In the genomic region with DNA sequence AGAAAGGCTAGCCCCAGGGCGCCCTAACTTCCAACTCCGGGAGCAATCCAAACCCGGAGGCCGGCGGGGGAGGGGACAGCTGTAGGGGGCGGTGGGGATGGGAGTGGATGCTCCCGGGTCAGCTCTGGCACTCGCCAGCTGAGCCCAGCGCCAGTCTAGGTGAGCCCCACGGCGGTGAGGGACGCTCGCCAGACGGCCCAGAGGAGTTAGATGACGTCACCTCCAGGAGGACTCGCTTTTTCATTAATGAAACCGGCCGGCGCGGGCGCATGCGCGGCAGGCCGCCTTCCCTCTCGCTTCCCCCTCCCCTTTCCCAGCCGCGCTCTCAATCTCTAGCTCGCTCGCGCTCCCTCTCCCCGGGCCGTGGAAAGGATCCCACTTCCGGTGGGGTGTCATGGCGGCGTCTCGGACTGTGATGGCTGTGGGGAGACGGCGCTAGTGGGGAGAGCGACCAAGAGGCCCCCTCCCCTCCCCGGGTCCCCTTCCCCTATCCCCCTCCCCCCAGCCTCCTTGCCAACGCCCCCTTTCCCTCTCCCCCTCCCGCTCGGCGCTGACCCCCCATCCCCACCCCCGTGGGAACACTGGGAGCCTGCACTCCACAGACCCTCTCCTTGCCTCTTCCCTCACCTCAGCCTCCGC, we compare ENCODE assay signal across 1 cellular context.
TF ChIP-seq lines count a peak whose summit lies in the region.

A gene with protein sequence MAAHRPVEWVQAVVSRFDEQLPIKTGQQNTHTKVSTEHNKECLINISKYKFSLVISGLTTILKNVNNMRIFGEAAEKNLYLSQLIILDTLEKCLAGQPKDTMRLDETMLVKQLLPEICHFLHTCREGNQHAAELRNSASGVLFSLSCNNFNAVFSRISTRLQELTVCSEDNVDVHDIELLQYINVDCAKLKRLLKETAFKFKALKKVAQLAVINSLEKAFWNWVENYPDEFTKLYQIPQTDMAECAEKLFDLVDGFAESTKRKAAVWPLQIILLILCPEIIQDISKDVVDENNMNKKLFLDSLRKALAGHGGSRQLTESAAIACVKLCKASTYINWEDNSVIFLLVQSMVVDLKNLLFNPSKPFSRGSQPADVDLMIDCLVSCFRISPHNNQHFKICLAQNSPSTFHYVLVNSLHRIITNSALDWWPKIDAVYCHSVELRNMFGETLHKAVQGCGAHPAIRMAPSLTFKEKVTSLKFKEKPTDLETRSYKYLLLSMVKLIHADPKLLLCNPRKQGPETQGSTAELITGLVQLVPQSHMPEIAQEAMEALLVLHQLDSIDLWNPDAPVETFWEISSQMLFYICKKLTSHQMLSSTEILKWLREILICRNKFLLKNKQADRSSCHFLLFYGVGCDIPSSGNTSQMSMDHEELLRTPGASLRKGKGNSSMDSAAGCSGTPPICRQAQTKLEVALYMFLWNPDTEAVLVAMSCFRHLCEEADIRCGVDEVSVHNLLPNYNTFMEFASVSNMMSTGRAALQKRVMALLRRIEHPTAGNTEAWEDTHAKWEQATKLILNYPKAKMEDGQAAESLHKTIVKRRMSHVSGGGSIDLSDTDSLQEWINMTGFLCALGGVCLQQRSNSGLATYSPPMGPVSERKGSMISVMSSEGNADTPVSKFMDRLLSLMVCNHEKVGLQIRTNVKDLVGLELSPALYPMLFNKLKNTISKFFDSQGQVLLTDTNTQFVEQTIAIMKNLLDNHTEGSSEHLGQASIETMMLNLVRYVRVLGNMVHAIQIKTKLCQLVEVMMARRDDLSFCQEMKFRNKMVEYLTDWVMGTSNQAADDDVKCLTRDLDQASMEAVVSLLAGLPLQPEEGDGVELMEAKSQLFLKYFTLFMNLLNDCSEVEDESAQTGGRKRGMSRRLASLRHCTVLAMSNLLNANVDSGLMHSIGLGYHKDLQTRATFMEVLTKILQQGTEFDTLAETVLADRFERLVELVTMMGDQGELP (N-terminal part only) (plus strand): TSS at position 378 of the 639 bp plus-strand sequence. CDS start 333 bp downstream, outside the sequence.

TF ChIP-seq in HEK293, 187 proteins besides CTCF, POLR2A, EP300 and RAD21 (continued from another document and continues in another):
- TF ChIP-seq, protein P1, sequence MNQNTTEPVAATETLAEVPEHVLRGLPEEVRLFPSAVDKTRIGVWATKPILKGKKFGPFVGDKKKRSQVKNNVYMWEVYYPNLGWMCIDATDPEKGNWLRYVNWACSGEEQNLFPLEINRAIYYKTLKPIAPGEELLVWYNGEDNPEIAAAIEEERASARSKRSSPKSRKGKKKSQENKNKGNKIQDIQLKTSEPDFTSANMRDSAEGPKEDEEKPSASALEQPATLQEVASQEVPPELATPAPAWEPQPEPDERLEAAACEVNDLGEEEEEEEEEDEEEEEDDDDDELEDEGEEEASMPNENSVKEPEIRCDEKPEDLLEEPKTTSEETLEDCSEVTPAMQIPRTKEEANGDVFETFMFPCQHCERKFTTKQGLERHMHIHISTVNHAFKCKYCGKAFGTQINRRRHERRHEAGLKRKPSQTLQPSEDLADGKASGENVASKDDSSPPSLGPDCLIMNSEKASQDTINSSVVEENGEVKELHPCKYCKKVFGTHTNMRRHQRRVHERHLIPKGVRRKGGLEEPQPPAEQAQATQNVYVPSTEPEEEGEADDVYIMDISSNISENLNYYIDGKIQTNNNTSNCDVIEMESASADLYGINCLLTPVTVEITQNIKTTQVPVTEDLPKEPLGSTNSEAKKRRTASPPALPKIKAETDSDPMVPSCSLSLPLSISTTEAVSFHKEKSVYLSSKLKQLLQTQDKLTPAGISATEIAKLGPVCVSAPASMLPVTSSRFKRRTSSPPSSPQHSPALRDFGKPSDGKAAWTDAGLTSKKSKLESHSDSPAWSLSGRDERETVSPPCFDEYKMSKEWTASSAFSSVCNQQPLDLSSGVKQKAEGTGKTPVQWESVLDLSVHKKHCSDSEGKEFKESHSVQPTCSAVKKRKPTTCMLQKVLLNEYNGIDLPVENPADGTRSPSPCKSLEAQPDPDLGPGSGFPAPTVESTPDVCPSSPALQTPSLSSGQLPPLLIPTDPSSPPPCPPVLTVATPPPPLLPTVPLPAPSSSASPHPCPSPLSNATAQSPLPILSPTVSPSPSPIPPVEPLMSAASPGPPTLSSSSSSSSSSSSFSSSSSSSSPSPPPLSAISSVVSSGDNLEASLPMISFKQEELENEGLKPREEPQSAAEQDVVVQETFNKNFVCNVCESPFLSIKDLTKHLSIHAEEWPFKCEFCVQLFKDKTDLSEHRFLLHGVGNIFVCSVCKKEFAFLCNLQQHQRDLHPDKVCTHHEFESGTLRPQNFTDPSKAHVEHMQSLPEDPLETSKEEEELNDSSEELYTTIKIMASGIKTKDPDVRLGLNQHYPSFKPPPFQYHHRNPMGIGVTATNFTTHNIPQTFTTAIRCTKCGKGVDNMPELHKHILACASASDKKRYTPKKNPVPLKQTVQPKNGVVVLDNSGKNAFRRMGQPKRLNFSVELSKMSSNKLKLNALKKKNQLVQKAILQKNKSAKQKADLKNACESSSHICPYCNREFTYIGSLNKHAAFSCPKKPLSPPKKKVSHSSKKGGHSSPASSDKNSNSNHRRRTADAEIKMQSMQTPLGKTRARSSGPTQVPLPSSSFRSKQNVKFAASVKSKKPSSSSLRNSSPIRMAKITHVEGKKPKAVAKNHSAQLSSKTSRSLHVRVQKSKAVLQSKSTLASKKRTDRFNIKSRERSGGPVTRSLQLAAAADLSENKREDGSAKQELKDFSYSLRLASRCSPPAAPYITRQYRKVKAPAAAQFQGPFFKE (tag by site-specific recombination; IDR thresholded peaks at IDR 0.05; ENCODE audit: borderline replicate concordance) = no peak
- TF ChIP-seq ZBTB17 (tag by site-specific recombination; IDR thresholded peaks at IDR 0.05) (peak; percentile 79), ZNF558 (tag by site-specific recombination; IDR thresholded peaks at IDR 0.05) (no peak), HOXA7 (CRISPR knock-in tag; IDR thresholded peaks at IDR 0.05; ENCODE audit: borderline replicate concordance) (no peak), SCRT1 (tag by site-specific recombination; IDR thresholded peaks at IDR 0.05; ENCODE audit: borderline replicate concordance) (no peak), ZNF501 (tag by site-specific recombination; IDR thresholded peaks at IDR 0.05) (no peak; the same call in 1 of the 2 replicates), ZSCAN23 (tag by site-specific recombination; IDR thresholded peaks at IDR 0.05) (no peak), ZNF391 (tag by site-specific recombination; IDR thresholded peaks at IDR 0.05; ENCODE audit: borderline replicate concordance, low read depth) (peak; percentile 73; the same call in 1 of the 2 replicates), ZNF394 (tag by site-specific recombination; IDR thresholded peaks at IDR 0.05; ENCODE audit: borderline replicate concordance) (peak; percentile 52; the same call in 1 of the 2 replicates), ZNF571 (tag by site-specific recombination; IDR thresholded peaks at IDR 0.05) (no peak), ZNF585B (tag by site-specific recombination; IDR thresholded peaks at IDR 0.05) (no peak), ZNF24 (tag by site-specific recombination; IDR thresholded peaks at IDR 0.05) (peak; percentile 56; the same call in 1 of the 2 replicates), ZNF843 (tag by site-specific recombination; IDR thresholded peaks at IDR 0.05) (no peak), ZFP69B (tag by site-specific recombination; IDR thresholded peaks at IDR 0.05) (peak; percentile 60; the same call in 1 of the 2 replicates), ZNF302 (tag by site-specific recombination; IDR thresholded peaks at IDR 0.05; ENCODE audit: low read depth) (no peak)
- TF ChIP-seq, protein P2, sequence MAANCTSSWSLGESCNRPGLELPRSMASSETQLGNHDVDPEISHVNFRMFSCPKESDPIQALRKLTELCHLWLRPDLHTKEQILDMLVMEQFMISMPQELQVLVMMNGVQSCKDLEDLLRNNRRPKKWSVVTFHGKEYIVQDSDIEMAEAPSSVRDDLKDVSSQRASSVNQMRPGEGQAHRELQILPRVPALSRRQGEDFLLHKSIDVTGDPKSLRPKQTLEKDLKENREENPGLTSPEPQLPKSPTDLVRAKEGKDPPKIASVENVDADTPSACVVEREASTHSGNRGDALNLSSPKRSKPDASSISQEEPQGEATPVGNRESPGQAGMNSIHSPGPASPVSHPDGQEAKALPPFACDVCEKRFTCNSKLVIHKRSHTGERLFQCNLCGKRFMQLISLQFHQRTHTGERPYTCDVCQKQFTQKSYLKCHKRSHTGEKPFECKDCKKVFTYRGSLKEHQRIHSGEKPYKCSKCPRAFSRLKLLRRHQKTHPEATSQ (tag by site-specific recombination; IDR thresholded peaks at IDR 0.05) = no peak
- TF ChIP-seq, protein P3, sequence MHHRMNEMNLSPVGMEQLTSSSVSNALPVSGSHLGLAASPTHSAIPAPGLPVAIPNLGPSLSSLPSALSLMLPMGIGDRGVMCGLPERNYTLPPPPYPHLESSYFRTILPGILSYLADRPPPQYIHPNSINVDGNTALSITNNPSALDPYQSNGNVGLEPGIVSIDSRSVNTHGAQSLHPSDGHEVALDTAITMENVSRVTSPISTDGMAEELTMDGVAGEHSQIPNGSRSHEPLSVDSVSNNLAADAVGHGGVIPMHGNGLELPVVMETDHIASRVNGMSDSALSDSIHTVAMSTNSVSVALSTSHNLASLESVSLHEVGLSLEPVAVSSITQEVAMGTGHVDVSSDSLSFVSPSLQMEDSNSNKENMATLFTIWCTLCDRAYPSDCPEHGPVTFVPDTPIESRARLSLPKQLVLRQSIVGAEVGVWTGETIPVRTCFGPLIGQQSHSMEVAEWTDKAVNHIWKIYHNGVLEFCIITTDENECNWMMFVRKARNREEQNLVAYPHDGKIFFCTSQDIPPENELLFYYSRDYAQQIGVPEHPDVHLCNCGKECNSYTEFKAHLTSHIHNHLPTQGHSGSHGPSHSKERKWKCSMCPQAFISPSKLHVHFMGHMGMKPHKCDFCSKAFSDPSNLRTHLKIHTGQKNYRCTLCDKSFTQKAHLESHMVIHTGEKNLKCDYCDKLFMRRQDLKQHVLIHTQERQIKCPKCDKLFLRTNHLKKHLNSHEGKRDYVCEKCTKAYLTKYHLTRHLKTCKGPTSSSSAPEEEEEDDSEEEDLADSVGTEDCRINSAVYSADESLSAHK (tag by site-specific recombination; IDR thresholded peaks at IDR 0.05) = 0 out of 2 replicates have a peak, but pooled peaks have one; percentile 32
- TF ChIP-seq, protein P4, sequence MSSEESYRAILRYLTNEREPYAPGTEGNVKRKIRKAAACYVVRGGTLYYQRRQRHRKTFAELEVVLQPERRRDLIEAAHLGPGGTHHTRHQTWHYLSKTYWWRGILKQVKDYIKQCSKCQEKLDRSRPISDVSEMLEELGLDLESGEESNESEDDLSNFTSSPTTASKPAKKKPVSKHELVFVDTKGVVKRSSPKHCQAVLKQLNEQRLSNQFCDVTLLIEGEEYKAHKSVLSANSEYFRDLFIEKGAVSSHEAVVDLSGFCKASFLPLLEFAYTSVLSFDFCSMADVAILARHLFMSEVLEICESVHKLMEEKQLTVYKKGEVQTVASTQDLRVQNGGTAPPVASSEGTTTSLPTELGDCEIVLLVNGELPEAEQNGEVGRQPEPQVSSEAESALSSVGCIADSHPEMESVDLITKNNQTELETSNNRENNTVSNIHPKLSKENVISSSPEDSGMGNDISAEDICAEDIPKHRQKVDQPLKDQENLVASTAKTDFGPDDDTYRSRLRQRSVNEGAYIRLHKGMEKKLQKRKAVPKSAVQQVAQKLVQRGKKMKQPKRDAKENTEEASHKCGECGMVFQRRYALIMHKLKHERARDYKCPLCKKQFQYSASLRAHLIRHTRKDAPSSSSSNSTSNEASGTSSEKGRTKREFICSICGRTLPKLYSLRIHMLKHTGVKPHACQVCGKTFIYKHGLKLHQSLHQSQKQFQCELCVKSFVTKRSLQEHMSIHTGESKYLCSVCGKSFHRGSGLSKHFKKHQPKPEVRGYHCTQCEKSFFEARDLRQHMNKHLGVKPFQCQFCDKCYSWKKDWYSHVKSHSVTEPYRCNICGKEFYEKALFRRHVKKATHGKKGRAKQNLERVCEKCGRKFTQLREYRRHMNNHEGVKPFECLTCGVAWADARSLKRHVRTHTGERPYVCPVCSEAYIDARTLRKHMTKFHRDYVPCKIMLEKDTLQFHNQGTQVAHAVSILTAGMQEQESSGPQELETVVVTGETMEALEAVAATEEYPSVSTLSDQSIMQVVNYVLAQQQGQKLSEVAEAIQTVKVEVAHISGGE (tag by site-specific recombination; conservative IDR thresholded peaks at IDR 0.05; ENCODE audit: low read depth) = peak; percentile 50
- TF ChIP-seq, protein P5, sequence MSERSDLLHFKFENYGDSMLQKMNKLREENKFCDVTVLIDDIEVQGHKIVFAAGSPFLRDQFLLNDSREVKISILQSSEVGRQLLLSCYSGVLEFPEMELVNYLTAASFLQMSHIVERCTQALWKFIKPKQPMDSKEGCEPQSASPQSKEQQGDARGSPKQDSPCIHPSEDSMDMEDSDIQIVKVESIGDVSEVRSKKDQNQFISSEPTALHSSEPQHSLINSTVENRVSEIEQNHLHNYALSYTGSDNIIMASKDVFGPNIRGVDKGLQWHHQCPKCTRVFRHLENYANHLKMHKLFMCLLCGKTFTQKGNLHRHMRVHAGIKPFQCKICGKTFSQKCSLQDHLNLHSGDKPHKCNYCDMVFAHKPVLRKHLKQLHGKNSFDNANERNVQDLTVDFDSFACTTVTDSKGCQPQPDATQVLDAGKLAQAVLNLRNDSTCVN (tag by site-specific recombination; optimal IDR thresholded peaks at IDR 0.05) = peak; percentile 65
- TF ChIP-seq, protein P6, sequence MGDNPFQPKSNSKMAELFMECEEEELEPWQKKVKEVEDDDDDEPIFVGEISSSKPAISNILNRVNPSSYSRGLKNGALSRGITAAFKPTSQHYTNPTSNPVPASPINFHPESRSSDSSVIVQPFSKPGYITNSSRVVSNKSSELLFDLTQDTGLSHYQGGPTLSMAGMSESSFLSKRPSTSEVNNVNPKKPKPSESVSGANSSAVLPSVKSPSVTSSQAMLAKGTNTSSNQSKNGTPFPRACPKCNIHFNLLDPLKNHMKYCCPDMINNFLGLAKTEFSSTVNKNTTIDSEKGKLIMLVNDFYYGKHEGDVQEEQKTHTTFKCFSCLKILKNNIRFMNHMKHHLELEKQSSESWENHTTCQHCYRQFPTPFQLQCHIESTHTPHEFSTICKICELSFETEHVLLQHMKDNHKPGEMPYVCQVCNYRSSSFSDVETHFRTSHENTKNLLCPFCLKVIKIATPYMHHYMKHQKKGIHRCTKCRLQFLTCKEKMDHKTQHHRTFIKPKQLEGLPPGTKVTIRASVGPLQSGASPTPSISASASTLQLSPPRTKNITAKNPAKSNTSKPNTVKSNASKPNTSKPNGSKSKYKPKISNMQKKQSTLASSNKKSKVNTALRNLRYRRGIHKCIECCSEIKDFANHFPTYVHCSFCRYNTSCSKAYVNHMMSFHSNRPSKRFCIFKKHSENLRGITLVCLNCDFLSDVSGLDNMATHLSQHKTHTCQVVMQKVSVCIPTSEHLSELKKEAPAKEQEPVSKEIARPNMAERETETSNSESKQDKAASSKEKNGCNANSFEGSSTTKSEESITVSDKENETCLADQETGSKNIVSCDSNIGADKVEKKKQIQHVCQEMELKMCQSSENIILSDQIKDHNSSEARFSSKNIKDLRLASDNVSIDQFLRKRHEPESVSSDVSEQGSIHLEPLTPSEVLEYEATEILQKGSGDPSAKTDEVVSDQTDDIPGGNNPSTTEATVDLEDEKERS (tag by site-specific recombination; IDR thresholded peaks at IDR 0.05) = no peak
- TF ChIP-seq, protein P7, sequence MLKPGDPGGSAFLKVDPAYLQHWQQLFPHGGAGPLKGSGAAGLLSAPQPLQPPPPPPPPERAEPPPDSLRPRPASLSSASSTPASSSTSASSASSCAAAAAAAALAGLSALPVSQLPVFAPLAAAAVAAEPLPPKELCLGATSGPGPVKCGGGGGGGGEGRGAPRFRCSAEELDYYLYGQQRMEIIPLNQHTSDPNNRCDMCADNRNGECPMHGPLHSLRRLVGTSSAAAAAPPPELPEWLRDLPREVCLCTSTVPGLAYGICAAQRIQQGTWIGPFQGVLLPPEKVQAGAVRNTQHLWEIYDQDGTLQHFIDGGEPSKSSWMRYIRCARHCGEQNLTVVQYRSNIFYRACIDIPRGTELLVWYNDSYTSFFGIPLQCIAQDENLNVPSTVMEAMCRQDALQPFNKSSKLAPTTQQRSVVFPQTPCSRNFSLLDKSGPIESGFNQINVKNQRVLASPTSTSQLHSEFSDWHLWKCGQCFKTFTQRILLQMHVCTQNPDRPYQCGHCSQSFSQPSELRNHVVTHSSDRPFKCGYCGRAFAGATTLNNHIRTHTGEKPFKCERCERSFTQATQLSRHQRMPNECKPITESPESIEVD (tag by site-specific recombination; IDR thresholded peaks at IDR 0.05) = no peak; the same call in 1 of the 2 replicates
